9 cellular contexts compared by ENCODE assay signal in the genomic region with DNA sequence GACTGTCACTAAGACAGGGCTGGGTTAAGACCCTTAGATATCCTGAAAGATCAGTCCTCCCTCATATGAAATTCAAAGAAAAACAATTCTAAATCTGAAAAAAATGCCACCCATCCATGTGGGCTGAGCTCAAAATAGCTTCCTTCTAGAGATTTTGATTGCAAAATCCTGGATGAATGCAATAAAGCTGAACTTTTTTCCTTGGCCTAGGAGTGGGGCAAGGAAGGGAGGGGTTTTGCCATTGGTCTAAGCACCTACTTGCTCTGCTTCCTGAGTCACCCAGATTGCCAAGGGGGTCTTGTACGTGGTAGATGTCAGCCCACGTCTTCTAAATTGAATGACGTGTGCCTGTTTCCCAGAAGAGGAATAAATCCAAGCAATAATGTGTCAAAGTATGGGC. TPM values are rescaled to one million over a fixed set of nuclear protein-coding genes. Genes with fewer than 3 reads are reported as not detected.
DNase-seq lines count a peak whose midpoint lies in the region; ATAC-seq and TF ChIP-seq lines count a peak whose summit lies in the region.
"Had no signal": no experiment of that assay in that cellular context is flagged by ENCODE, and none has a peak within 500 bp of the region (broad histone marks: within the 10 kb centered on the region; RNA-seq: fewer than 3 reads in every experiment).

No MANE protein-coding gene starts in this region.

- H3K4me2 ChIP-seq in IMR-90 (ENCODE audit: low read depth, low read length): peak overlapping the region; percentile 41

- H3K9me3 ChIP-seq in IMR-90 (ENCODE audit: control insufficient read depth, insufficient read depth, low read length): no peaks in the 10 kb centered on the region

- peak overlapping the region; percentile 98 for H2BK5ac ChIP-seq in IMR-90 (ENCODE audit: low read depth, low read length, poor library complexity, severe bottlenecking)

- H4K8ac ChIP-seq in IMR-90 (ENCODE audit: low read depth in 2 of 2, low read length in 2 of 2): peak overlapping the region; percentile 86 to 97

- in situ Hi-C loops in IMR-90 (cut with MboI; ENCODE audit: low sequenced_read_pairs): no loop called here

- H4K91ac ChIP-seq in IMR-90 (ENCODE audit: insufficient read depth, low read depth, low read length): peak overlapping the region; percentile 100

- peak overlapping the region; percentile 100 for H3K4ac ChIP-seq in IMR-90 (ENCODE audit: low read depth, low read length)

- WGBS in IMR-90 (ENCODE audit: extremely low coverage in 2 of 2, insufficient read length in 1 of 2), 2 experiments: no CpG with 5 or more reads among the region's 3 CpGs

- H3K4me3 ChIP-seq in IMR-90 (ENCODE audit: insufficient read depth, low read depth, low read length) (no peak overlapping the region), cardiac fibroblast (replicated peaks in 1 of 2; ENCODE audit: low read depth in 2 of 2, low read length in 2 of 2) (no peak overlapping the region)

- intact Hi-C loops in IMR-90 (cut with micrococcal nuclease): no loop called here
- intact Hi-C loops in left colon (cut with DNase I, micrococcal nuclease): no loop called here

- peak overlapping the region; percentile 36; the same call in 1 of the 2 replicates for H3K9ac ChIP-seq in IMR-90 (ENCODE audit: low read depth, low read length)

- H4K20me1 ChIP-seq in IMR-90 (ENCODE audit: insufficient read depth, low read length): no peaks in the 10 kb centered on the region

- H3K9me1 ChIP-seq in IMR-90 (ENCODE audit: insufficient read depth, low read length): peaks cover 27% of the 10 kb centered on the region

- H3K4me1 ChIP-seq in IMR-90 (ENCODE audit: control insufficient read depth, insufficient read depth, low read length): peaks cover 34% of the 10 kb centered on the region

- no TSS peak for BruUV-seq in IMR-90 (replicated peaks; lab: Mats Ljungman, UMichigan)

- CTCF ChIA-PET in IMR-90 (lab: Yijun Ruan, JAX): interaction anchor here (0.9 kb wide), 1 partner anchor 12 kb away, joined by 3 read pairs; no protein-coding TSS in a partner anchor

- peak overlapping the region; percentile 99 for H3K27ac ChIP-seq in IMR-90 (ENCODE audit: insufficient read depth, low read length)
- peak overlapping the region; percentile 75 for H3K27ac ChIP-seq in temporal lobe (ENCODE audit: low read depth, low read length)

- H3K14ac ChIP-seq in IMR-90 (replicated peaks; ENCODE audit: low read depth, low read length): peak overlapping the region; percentile 98

- H3K23ac ChIP-seq in IMR-90 (ENCODE audit: low read depth, low read length): peak overlapping the region; percentile 97

- peak overlapping the region; percentile 85 for H2AFZ ChIP-seq in IMR-90 (replicated peaks; ENCODE audit: low read length, poor library complexity)

- no peak for TF ChIP-seq CTCF in IMR-90 (conservative IDR thresholded peaks at IDR 0.05; ENCODE audit: low read depth, low read length)
- TF ChIP-seq CTCF in cardiac fibroblast (IDR thresholded peaks at IDR 0.05; ENCODE audit: low read depth, low read length): no peak

- peak overlapping the region; percentile 98 for H3K18ac ChIP-seq in IMR-90 (ENCODE audit: low read depth, low read length)

- H3K79me1 ChIP-seq in IMR-90 (ENCODE audit: low read depth in 1 of 2, low read length in 2 of 2): peaks cover 13 to 34% of the 10 kb centered on the region in 2 experiments

- POLR2A ChIA-PET in IMR-90 (lab: Charles Lee; ENCODE audit: unreplicated experiment): interaction anchor here (0.9 kb wide), 1 partner anchor 16 kb away, joined by 3 read pairs; the partner anchor contains the start of gene SMAD3

- H2BK15ac ChIP-seq in IMR-90 (ENCODE audit: low read depth, low read length): peak overlapping the region; percentile 97; the same call in 2 of the 3 replicates

- H2AK9ac ChIP-seq in IMR-90 (replicated peaks; ENCODE audit: low read depth, low read length, poor library complexity): peak overlapping the region; percentile 29

- peak overlapping the region; percentile 100 for H2BK120ac ChIP-seq in IMR-90 (ENCODE audit: low read depth, low read length)

- DNase-seq in IMR-90: peak; percentile 55
- peak; percentile 68 to 80 for DNase-seq in cardiac fibroblast (ENCODE audit: low read depth in 2 of 2)
- no peak for DNase-seq in left colon
- no peak for DNase-seq in GF-D8 (lab: John Stamatoyannopoulos, UW)
- no peak for DNase-seq in NOMO-1 treated with DMSO at 0.1 percent for 48 hours (lab: John Stamatoyannopoulos, UW; ENCODE audit: unreplicated experiment)
- DNase-seq: activated CD4-positive, CD25-positive, alpha-beta regulatory T cell had no signal

- peak overlapping the region; percentile 99 for H2BK20ac ChIP-seq in IMR-90 (ENCODE audit: low read depth, low read length)

- no peak for TF ChIP-seq RAD21 in IMR-90 (IDR thresholded peaks at IDR 0.05; ENCODE audit: low read length)

- TF ChIP-seq POLR2A in IMR-90 (IDR thresholded peaks at IDR 0.05; ENCODE audit: low read depth, low read length): no peak

- H3K27me3 ChIP-seq in IMR-90 (ENCODE audit: control insufficient read depth, insufficient read depth, low read length): no peaks in the 10 kb centered on the region

- no peaks in the 10 kb centered on the region for H3K36me3 ChIP-seq in IMR-90 (ENCODE audit: control insufficient read depth, insufficient read depth, low read length)

- peak; percentile 19 for ATAC-seq in IMR-90 (ENCODE audit: low read depth)
- peak; percentile 7 for ATAC-seq in left colon
- ATAC-seq in HG03342 (IDR thresholded peaks at IDR 0.05; ENCODE audit: unreplicated experiment): no peak
- no peak for ATAC-seq in HG02588 (IDR thresholded peaks at IDR 0.05; ENCODE audit: unreplicated experiment)

- dilution Hi-C loops in IMR-90 (cut with HindIII; ENCODE audit: low sequenced_read_pairs, unreplicated experiment): no loop called here

- peak overlapping the region; percentile 91 for H3K56ac ChIP-seq in IMR-90 (ENCODE audit: extremely low read depth, insufficient read depth, low read length)

- H2AK5ac ChIP-seq in IMR-90 (ENCODE audit: low read depth, low read length): peak overlapping the region; percentile 99

- peak overlapping the region; percentile 98 for H4K5ac ChIP-seq in IMR-90 (ENCODE audit: low read depth, low read length)

TF ChIP-seq in IMR-90, 13 proteins besides CTCF, POLR2A, EP300 and RAD21:
- TF ChIP-seq FOS (IDR thresholded peaks at IDR 0.05; ENCODE audit: low read depth, low read length): no peak
- TF ChIP-seq MAFK (IDR thresholded peaks at IDR 0.05; ENCODE audit: low read depth, low read length): no peak
- no peak for TF ChIP-seq RCOR1 (IDR thresholded peaks at IDR 0.05; ENCODE audit: insufficient replicate concordance, low read length)
- peak; percentile 91 for TF ChIP-seq CEBPB (IDR thresholded peaks at IDR 0.05; ENCODE audit: low read depth, low read length)
- TF ChIP-seq MXI1 (IDR thresholded peaks at IDR 0.05; ENCODE audit: borderline replicate concordance, low read depth, low read length): no peak
- no peak for TF ChIP-seq RFX5 (IDR thresholded peaks at IDR 0.05; ENCODE audit: low read depth, low read length)
- no peak for TF ChIP-seq SMC3 (IDR thresholded peaks at IDR 0.05; ENCODE audit: low read depth, low read length)

RNA-seq across cellular contexts. Expression of gene SMAD3, which starts 15.3 kb away (rescaled TPM):
- total RNA-seq in IMR-90 (2012; rRNA removed) (71.0 and 71.1 TPM in 2 replicates), left colon (10 to 100 TPM; 33.3 to 60.7 TPM), temporal lobe (3.4 TPM)
- 177 and 194 TPM in 2 replicates for polyA plus RNA-seq in IMR-90 (2012; rRNA removed)
- polyA plus RNA-seq in IMR-90 (2012; cell fraction: cytosol; rRNA removed): 153 and 181 TPM in 2 replicates
- polyA plus RNA-seq in IMR-90 (2012; cell fraction: nucleus; rRNA removed; ENCODE audit: low replicate concordance): 378 and 409 TPM in 2 replicates

Comparison
In these comparisons a context has a peak if more than half of its experiments do, and no peak if none do; other contexts are left out.
1. ATAC-seq: peak in IMR-90 (single experiment) and left colon (single experiment); none in HG03342 (single experiment) and HG02588 (single experiment).
2. DNase-seq: peak in IMR-90 (single experiment) and cardiac fibroblast (2 of 2); none in left colon (0 of 2), GF-D8 (single experiment) and NOMO-1 treated with DMSO at 0.1 percent for 48 hours (single experiment).